Comparison of ENCODE assay signal across 22 cellular contexts in the genomic region with DNA sequence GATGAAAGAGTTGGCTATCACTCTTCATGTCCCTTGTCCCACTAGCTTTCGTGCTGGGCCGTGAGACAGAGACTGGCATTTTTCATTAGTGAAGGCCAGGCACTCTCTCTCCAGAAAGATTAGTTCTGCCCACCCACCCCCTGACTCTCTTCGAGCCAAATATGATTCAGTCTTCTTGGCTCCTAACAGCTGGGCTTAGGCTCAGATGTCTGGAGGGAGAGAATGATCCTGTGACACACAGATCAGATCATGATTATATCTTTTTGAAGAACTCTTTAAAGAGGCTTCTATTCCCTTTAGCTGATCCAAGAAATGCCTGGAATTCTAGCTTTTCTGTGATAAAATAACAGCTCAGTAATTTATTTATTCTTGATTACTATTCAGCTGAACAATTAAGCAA. TPM values are rescaled to one million over a fixed set of nuclear protein-coding genes. Genes with fewer than 3 reads are reported as not detected.
A peak's percentile ranks its signal among the peaks of the same experiment; 100 is the strongest.
DNase-seq lines count a peak whose midpoint lies in the region; ATAC-seq and TF ChIP-seq lines count a peak whose summit lies in the region.
"Had no signal": no experiment of that assay in that cellular context is flagged by ENCODE, and none has a peak within 500 bp of the region (broad histone marks: within the 10 kb centered on the region; RNA-seq: fewer than 3 reads in every experiment).

No MANE protein-coding gene starts in this region.

- peak overlapping the region in 2 of 5 donors; percentile 11 to 13 for H3K9ac ChIP-seq in subcutaneous abdominal adipose tissue (ENCODE audit: low read length in 5 of 5)

- no peak for TF ChIP-seq CTCF in left lung (IDR thresholded peaks at IDR 0.05)

- H3K9me3 ChIP-seq in left lung: no peaks in the 10 kb centered on the region
- H3K9me3 ChIP-seq in subcutaneous abdominal adipose tissue (ENCODE audit: control insufficient read depth in 5 of 5, low read length in 5 of 5): no peaks in the 10 kb centered on the region
- H3K9me3 ChIP-seq: gastrocnemius medialis, SJSA1 had no signal

- H3K27me3 Mint-ChIP-seq in activated CD4-positive, alpha-beta T cell treated with anti-CD3 and anti-CD28 coated beads, Interleukin-2, amount 10 ng/mL, durations not matched to agents 24 days and 14 days: no peaks in the 10 kb centered on the region
- H3K27me3 Mint-ChIP-seq: activated T-cell treated with anti-CD3 and anti-CD28 coated beads, Interleukin-2, amount 50 U/mL, for 24 hours; naive thymus-derived CD8-positive, alpha-beta T cell had no signal

- ATAC-seq in left lung (peak; percentile 24), HG03378 (IDR thresholded peaks at IDR 0.05; ENCODE audit: unreplicated experiment) (no peak)
- ATAC-seq: activated naive CD4-positive, alpha-beta T cell treated with anti-CD3 and anti-CD28 coated beads, Interleukin-2, amount 50 U/mL, for 72 hours; naive thymus-derived CD8-positive, alpha-beta T cell had no signal

- H3K36me3 Mint-ChIP-seq in activated CD4-positive, alpha-beta T cell treated with anti-CD3 and anti-CD28 coated beads, Interleukin-2, amount 10 ng/mL, durations not matched to agents 24 days and 14 days (ENCODE audit: low read depth): peaks cover 8% of the 10 kb centered on the region

- H3K27ac Mint-ChIP-seq in activated CD4-positive, alpha-beta T cell treated with anti-CD3 and anti-CD28 coated beads, Interleukin-2, amount 10 ng/mL, durations not matched to agents 24 days and 14 days: no peak overlapping the region
- H3K27ac Mint-ChIP-seq: activated naive CD4-positive, alpha-beta T cell treated with anti-CD3 and anti-CD28 coated beads, Interleukin-2, amount 50 U/mL, for 72 hours; activated T-cell treated with anti-CD3 and anti-CD28 coated beads, Interleukin-2, amount 50 U/mL, for 24 hours had no signal

- H3K4me3 ChIP-seq in left lung: no peak overlapping the region
- no peak overlapping the region for H3K4me3 ChIP-seq in subcutaneous abdominal adipose tissue (ENCODE audit: low read depth in 1 of 5, low read length in 5 of 5)
- H3K4me3 ChIP-seq: gastrocnemius medialis, SJSA1 had no signal

- H3K27ac ChIP-seq in left lung: no peak overlapping the region
- H3K27ac ChIP-seq in subcutaneous abdominal adipose tissue (ENCODE audit: low read depth, low read length): peak overlapping the region; percentile 91
- H3K27ac ChIP-seq: gastrocnemius medialis, SJSA1 had no signal

- no peaks in the 10 kb centered on the region for H3K36me3 ChIP-seq in left lung
- H3K36me3 ChIP-seq in subcutaneous abdominal adipose tissue (ENCODE audit: control insufficient read depth in 5 of 5, insufficient read depth in 5 of 5, low read length in 5 of 5): no peaks in the 10 kb centered on the region
- H3K36me3 ChIP-seq: gastrocnemius medialis, SJSA1 had no signal

- peaks cover 17% of the 10 kb centered on the region for H3K9me3 Mint-ChIP-seq in activated CD4-positive, alpha-beta T cell treated with anti-CD3 and anti-CD28 coated beads, Interleukin-2, amount 10 ng/mL, durations not matched to agents 24 days and 14 days

- H3K4me1 ChIP-seq in left lung: peaks cover 0 to 30% of the 10 kb centered on the region in 2 donors
- peaks cover 4 to 49% (median 43%) of the 10 kb centered on the region in 5 donors for H3K4me1 ChIP-seq in subcutaneous abdominal adipose tissue (ENCODE audit: control insufficient read depth in 5 of 5, insufficient read depth in 5 of 5, low read length in 5 of 5)

- no peaks in the 10 kb centered on the region for H3K27me3 ChIP-seq in left lung
- no peaks in the 10 kb centered on the region for H3K27me3 ChIP-seq in subcutaneous abdominal adipose tissue (ENCODE audit: control insufficient read depth in 5 of 5, insufficient read depth in 4 of 5, low read length in 5 of 5)
- H3K27me3 ChIP-seq: gastrocnemius medialis, SJSA1 had no signal

- H3K4me1 Mint-ChIP-seq in activated CD4-positive, alpha-beta T cell treated with anti-CD3 and anti-CD28 coated beads, Interleukin-2, amount 10 ng/mL, durations not matched to agents 24 days and 14 days: peaks cover 46% of the 10 kb centered on the region

- DNase-seq in activated CD4-positive, alpha-beta T cell treated with anti-CD3 and anti-CD28 coated beads, Interleukin-2, amount 10 ng/mL, durations not matched to agents 24 days and 14 days: peak; percentile 49
- no peak for DNase-seq in activated CD4-positive, alpha-beta T cell treated with anti-CD3 and anti-CD28 coated beads for 1 hour
- DNase-seq in amniotic stem cell (lab: John Stamatoyannopoulos, UW) (peak; percentile 14), left lung (no peak), SHP77 (lab: John Stamatoyannopoulos, UW) (no peak), NCI-H345 treated with DMSO at 0.1 percent for 48 hours (lab: John Stamatoyannopoulos, UW; ENCODE audit: unreplicated experiment) (no peak)
- DNase-seq: activated CD4-positive, alpha-beta T cell treated with anti-CD3 and anti-CD28 coated beads for 48 hours; activated T-cell treated with anti-CD3 and anti-CD28 coated beads, Interleukin-2, amount 50 U/mL, for 24 hours; caudate nucleus; CD8-positive, alpha-beta memory T cell; gastrocnemius medialis; GF-D8; GOT3; naive thymus-derived CD8-positive, alpha-beta T cell; NCI-H1436; NCI-H226; stimulated activated naive CD4-positive, alpha-beta T cell treated with Interleukin-2 at 50 U/mL for 16 hours; T1000 had no signal

- H3K4me3 Mint-ChIP-seq in activated CD4-positive, alpha-beta T cell treated with anti-CD3 and anti-CD28 coated beads, Interleukin-2, amount 10 ng/mL, durations not matched to agents 24 days and 14 days: no peak overlapping the region
- H3K4me3 Mint-ChIP-seq: activated T-cell treated with anti-CD3 and anti-CD28 coated beads, Interleukin-2, amount 50 U/mL, for 24 hours; CD8-positive, alpha-beta memory T cell; naive thymus-derived CD8-positive, alpha-beta T cell had no signal

- intact Hi-C loops in activated CD4-positive, alpha-beta T cell treated with anti-CD3 and anti-CD28 coated beads, Interleukin-2, amount 10 ng/mL, durations not matched to agents 24 days and 14 days (cut with micrococcal nuclease): no loop called here
- intact Hi-C loops in left lung (cut with DNase I): no loop called here

RNA-seq across cellular contexts. Expression of gene GNG2, which starts 5.2 kb away (rescaled TPM):
- total RNA-seq in activated CD4-positive, alpha-beta T cell treated with anti-CD3 and anti-CD28 coated beads, Interleukin-2, amount 10 ng/mL, durations not matched to agents 24 days and 14 days: 104 and 105 TPM in 2 replicates
- total RNA-seq in left lung: 10 to 100 TPM; 24.3 to 41.5 TPM

Comparison
In these comparisons a context has a peak if more than half of its experiments do, and no peak if none do; other contexts are left out.
1. DNase-seq: peak in activated CD4-positive, alpha-beta T cell treated with anti-CD3 and anti-CD28 coated beads, Interleukin-2, amount 10 ng/mL, durations not matched to agents 24 days and 14 days (single experiment) and amniotic stem cell (single experiment); none in activated CD4-positive, alpha-beta T cell treated with anti-CD3 and anti-CD28 coated beads for 1 hour (single experiment), left lung (0 of 2), SHP77 (0 of 2) and NCI-H345 treated with DMSO at 0.1 percent for 48 hours (single experiment).